In the genomic region with DNA sequence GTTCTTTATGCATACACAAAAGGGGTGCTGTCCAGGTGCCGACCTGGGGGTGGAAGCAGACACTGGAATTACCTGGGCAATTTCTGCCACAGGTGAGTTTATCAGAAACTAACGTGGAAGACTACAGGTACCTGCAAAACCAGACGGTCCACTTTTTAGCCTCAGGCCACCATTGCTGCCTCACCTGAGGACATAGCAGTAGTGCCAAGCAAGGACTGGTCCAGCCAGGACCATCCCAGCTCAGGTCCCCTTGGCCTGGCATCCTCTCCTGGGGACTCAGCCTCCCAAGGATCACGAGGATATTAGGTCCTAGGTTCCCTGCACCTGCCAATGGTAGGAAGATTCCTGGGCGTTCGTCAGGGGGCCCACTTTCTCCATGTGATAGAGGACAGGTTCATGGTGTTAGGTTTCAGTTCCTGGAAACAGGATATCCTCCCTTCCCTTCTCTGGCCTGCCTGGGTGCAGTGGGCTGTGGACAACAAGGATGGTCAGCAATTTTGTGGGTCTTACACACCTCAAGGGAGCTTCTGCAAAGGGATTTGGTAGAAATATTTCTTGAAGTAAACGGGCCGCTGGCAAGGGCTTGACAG, we compare ENCODE assay signal across 12 cellular contexts.
DNase-seq lines count a peak whose midpoint lies in the region; TF ChIP-seq lines count a peak whose summit lies in the region.
"Had no signal": no experiment of that assay in that cellular context is flagged by ENCODE, and none has a peak within 500 bp of the region (broad histone marks: within the 10 kb centered on the region; RNA-seq: fewer than 3 reads in every experiment).

No MANE protein-coding gene starts in this region.

- peaks cover 4% of the 10 kb centered on the region for H3K27me3 Mint-ChIP-seq in T-helper 2 cell treated with Interferon-gamma antibody and Interleukin-4, amounts not matched to agents 5 μg/mL and 100 μg/mL, for 36 hours (ENCODE audit: low read depth)
- H3K27me3 Mint-ChIP-seq in immature natural killer cell (ENCODE audit: low read depth in 3 of 3): peaks cover 9 to 10% (median 9%) of the 10 kb centered on the region in 3 donors
- H3K27me3 Mint-ChIP-seq: activated naive CD8-positive, alpha-beta T cell had no signal

- H3K4me3 Mint-ChIP-seq in T-helper 2 cell treated with Interferon-gamma antibody and Interleukin-4, amounts not matched to agents 5 μg/mL and 100 μg/mL, for 36 hours: peak overlapping the region; percentile 45
- H3K4me3 Mint-ChIP-seq in immature natural killer cell: peak overlapping the region; percentile 69 to 89 (median 83)
- H3K4me3 Mint-ChIP-seq: activated naive CD8-positive, alpha-beta T cell had no signal

- H3K4me1 Mint-ChIP-seq in T-helper 2 cell treated with Interferon-gamma antibody and Interleukin-4, amounts not matched to agents 5 μg/mL and 100 μg/mL, for 36 hours (ENCODE audit: low read depth): peaks cover 13% of the 10 kb centered on the region
- H3K4me1 Mint-ChIP-seq in immature natural killer cell: peaks cover 26 to 28% of the 10 kb centered on the region in 2 donors

- peak overlapping the region; percentile 26 for H3K27ac Mint-ChIP-seq in T-helper 2 cell treated with Interferon-gamma antibody and Interleukin-4, amounts not matched to agents 5 μg/mL and 100 μg/mL, for 36 hours
- H3K27ac Mint-ChIP-seq in immature natural killer cell: peak overlapping the region in 5 of 6 donors; percentile 10 to 78 (median 33)
- H3K27ac Mint-ChIP-seq: activated naive CD8-positive, alpha-beta T cell had no signal

- no peak for TF ChIP-seq CTCF in spleen (IDR thresholded peaks at IDR 0.05 in 8 of 11, conservative IDR thresholded peaks at IDR 0.05 in 3 of 11)
- TF ChIP-seq CTCF in tibial nerve (IDR thresholded peaks at IDR 0.05): no peak

- H3K36me3 Mint-ChIP-seq in T-helper 2 cell treated with Interferon-gamma antibody and Interleukin-4, amounts not matched to agents 5 μg/mL and 100 μg/mL, for 36 hours (ENCODE audit: low read depth): no peaks in the 10 kb centered on the region
- no peaks in the 10 kb centered on the region for H3K36me3 Mint-ChIP-seq in immature natural killer cell
- H3K36me3 Mint-ChIP-seq: activated naive CD8-positive, alpha-beta T cell had no signal

- H3K9me3 ChIP-seq in spleen: no peaks in the 10 kb centered on the region
- no peaks in the 10 kb centered on the region for H3K9me3 ChIP-seq in tibial nerve
- H3K9me3 ChIP-seq: tibial artery had no signal

- H3K9me3 Mint-ChIP-seq in T-helper 2 cell treated with Interferon-gamma antibody and Interleukin-4, amounts not matched to agents 5 μg/mL and 100 μg/mL, for 36 hours: no peaks in the 10 kb centered on the region
- H3K9me3 Mint-ChIP-seq in immature natural killer cell: no peaks in the 10 kb centered on the region

- DNase-seq in T-helper 2 cell treated with Interferon-gamma antibody and Interleukin-4, amounts not matched to agents 5 μg/mL and 100 μg/mL, for 36 hours (ENCODE audit: low spot score): no peak
- DNase-seq in T-helper 2 cell: no peak
- DNase-seq in NCI-H146 treated with DMSO at 0.1 percent for 48 hours (lab: John Stamatoyannopoulos, UW; ENCODE audit: unreplicated experiment): peak; percentile 2
- DNase-seq in immature natural killer cell: no peak
- no peak for DNase-seq in spleen
- DNase-seq in activated naive CD4-positive, alpha-beta T cell treated with Interleukin-2 at 50 U/mL for 16 hours: no peak
- no peak for DNase-seq in tibial nerve (ENCODE audit: low spot score in 2 of 2)
- no peak for DNase-seq in ACHN
- DNase-seq: NCI-H1694; stimulated activated CD4-positive, alpha-beta T cell treated with anti-CD3 and anti-CD28 coated beads, Interleukin-15, amount 100 ng/mL, for 24 hours; tibial artery had no signal

- 67 to 73% (median 69%) methylated on average over 7 to 8 of the region's 8 CpGs for WGBS in spleen, 5 donors
- 70 to 78% methylated on average over 8 of the region's 8 CpGs for WGBS in tibial nerve, 2 donors

- no peak for TF ChIP-seq EP300 in tibial nerve (IDR thresholded peaks at IDR 0.05)

- H3K4me1 ChIP-seq in spleen (peaks cover 8 to 18% (median 15%) of the 10 kb centered on the region in 6 donors), tibial nerve (peaks cover 0 to 12% (median 8%) of the 10 kb centered on the region in 4 donors)

- H3K27me3 ChIP-seq in spleen (replicated peaks in 1 of 7) (no peaks in the 10 kb centered on the region), tibial nerve (no peaks in the 10 kb centered on the region)
- H3K27me3 ChIP-seq: tibial artery had no signal

- H3K27ac ChIP-seq in spleen (peak overlapping the region in 6 of 8 donors; percentile 52 to 79 (median 65)), tibial nerve (peak overlapping the region in 2 of 4 donors; percentile 68 to 70)
- H3K27ac ChIP-seq: tibial artery had no signal

- intact Hi-C loops in spleen (cut with DNase I; ENCODE audit: low total_unique reads): no loop called here

- TF ChIP-seq POLR2A in spleen (IDR thresholded peaks at IDR 0.05): no peak
- TF ChIP-seq POLR2A in tibial nerve (IDR thresholded peaks at IDR 0.05): no peak

- in situ Hi-C loops in ACHN (cut with HindIII; ENCODE audit: low pct_ligation_motif_present, low pct_unique_long_range_greater_than_20kb, low sequenced_read_pairs): no loop called here

- peak overlapping the region in 2 of 8 donors; percentile 15 to 55 for H3K4me3 ChIP-seq in spleen
- peak overlapping the region in 1 of 4 donors; percentile 13 for H3K4me3 ChIP-seq in tibial nerve
- H3K4me3 ChIP-seq: tibial artery had no signal

- H3K36me3 ChIP-seq in spleen: no peaks in the 10 kb centered on the region
- H3K36me3 ChIP-seq in tibial nerve: no peaks in the 10 kb centered on the region
- H3K36me3 ChIP-seq: tibial artery had no signal
